13 cellular contexts compared by ENCODE assay signal in the genomic region with DNA sequence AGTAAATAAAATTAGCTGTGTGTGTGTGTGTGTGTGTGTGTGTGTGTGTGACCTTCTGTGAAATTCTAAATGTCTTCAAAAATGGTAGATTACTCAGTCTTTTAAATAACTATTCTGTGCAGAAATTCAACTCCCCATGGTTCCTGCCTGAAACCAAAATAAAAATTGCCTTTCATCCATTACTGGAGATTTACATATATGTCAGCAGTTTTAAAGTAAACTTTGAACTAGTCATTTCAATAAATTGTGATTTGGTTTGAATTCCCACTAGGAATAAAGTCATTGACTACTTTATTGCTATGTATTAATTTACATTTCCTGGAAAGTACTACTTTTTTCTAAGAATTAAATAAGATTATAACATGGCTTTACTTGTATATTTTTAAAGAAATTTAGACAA. TPM values are rescaled to one million over a fixed set of nuclear protein-coding genes. Genes with fewer than 3 reads are reported as not detected.
A peak's percentile ranks its signal among the peaks of the same experiment; 100 is the strongest.
DNase-seq lines count a peak whose midpoint lies in the region; ATAC-seq, FAIRE-seq and TF ChIP-seq lines count a peak whose summit lies in the region.
"Had no signal": no experiment of that assay in that cellular context is flagged by ENCODE, and none has a peak within 500 bp of the region (broad histone marks: within the 10 kb centered on the region; RNA-seq: fewer than 3 reads in every experiment).

No MANE protein-coding gene starts in this region.

- H3K9me3 ChIP-seq in CD4-positive, alpha-beta T cell (ENCODE audit: control insufficient read depth, low read length) = no peaks in the 10 kb centered on the region
- H3K9me3 ChIP-seq in astrocyte (ENCODE audit: insufficient read depth, low read depth, low read length) = no peaks in the 10 kb centered on the region

- H3K4me1 ChIP-seq in KMS-11 (ENCODE audit: low read depth, poor library complexity, severe bottlenecking) = peaks cover 50% of the 10 kb centered on the region
- H3K4me1 ChIP-seq in astrocyte (ENCODE audit: insufficient read depth, low read length) = peaks cover 33% of the 10 kb centered on the region

- H3K27ac Mint-ChIP-seq in CD4-positive, alpha-beta T cell = peak overlapping the region; percentile 97
- H3K27ac Mint-ChIP-seq in astrocyte (ENCODE audit: unreplicated experiment) = peak overlapping the region; percentile 78
- peak overlapping the region; percentile 88 to 92 for H3K27ac Mint-ChIP-seq in natural killer cell treated with Interleukin-12 subunit alpha and Interleukin-12 subunit beta and Interleukin-15 and Interleukin-18, amount 100 ng/mL, for 72 hours

- FAIRE-seq in astrocyte (lab: Jason Lieb, UNC) = no peak
- FAIRE-seq: frontal cortex had no signal

- H3K36me3 ChIP-seq in KMS-11 (ENCODE audit: insufficient read depth) (no peaks in the 10 kb centered on the region), astrocyte (ENCODE audit: insufficient read depth, low read length) (peaks cover 2% of the 10 kb centered on the region)

- POLR2A ChIA-PET in CD4-positive, alpha-beta T cell (lab: Charles Lee) = interaction anchor here (0.7 to 1.4 kb wide), 7 partner anchors 8 to 201 kb away, joined by 3 to 5 read pairs (median 4); partner anchors contain the start of gene CDK17

- H3K9ac ChIP-seq in KMS-11 = no peak overlapping the region
- peak overlapping the region; percentile 76 for H3K9ac ChIP-seq in astrocyte (ENCODE audit: low read length)

- no peaks in the 10 kb centered on the region for H3K27me3 Mint-ChIP-seq in CD4-positive, alpha-beta T cell
- H3K27me3 Mint-ChIP-seq in astrocyte (ENCODE audit: low read depth, unreplicated experiment) = no peaks in the 10 kb centered on the region
- H3K27me3 Mint-ChIP-seq in natural killer cell treated with Interleukin-12 subunit alpha and Interleukin-12 subunit beta and Interleukin-15 and Interleukin-18, amount 100 ng/mL, for 72 hours = no peaks in the 10 kb centered on the region

- CTCF ChIA-PET in CD4-positive, alpha-beta T cell (lab: Charles Lee) = interaction anchor here (9.5 kb wide), 1 partner anchor 13 kb away, joined by 83 read pairs; no protein-coding TSS in a partner anchor

- peak overlapping the region; percentile 26 for H3K27ac ChIP-seq in CD4-positive, alpha-beta T cell (ENCODE audit: low read depth, low read length)
- H3K27ac ChIP-seq in KMS-11 (peak overlapping the region; percentile 38; the same call in 1 of the 2 replicates), astrocyte (ENCODE audit: low read depth, low read length) (peak overlapping the region; percentile 100)
- H3K27ac ChIP-seq: RWPE1 had no signal

- no peak for TF ChIP-seq CTCF in CD4-positive, alpha-beta T cell (IDR thresholded peaks at IDR 0.05)
- TF ChIP-seq CTCF in KMS-11 (conservative IDR thresholded peaks at IDR 0.05; ENCODE audit: low read depth, low read length) (no peak), astrocyte (IDR thresholded peaks at IDR 0.05; ENCODE audit: insufficient read depth, low read depth, low read length) (no peak)

- peaks cover 18% of the 10 kb centered on the region for H3K36me3 Mint-ChIP-seq in CD4-positive, alpha-beta T cell (ENCODE audit: low read depth)
- peaks cover 11% of the 10 kb centered on the region for H3K36me3 Mint-ChIP-seq in astrocyte (ENCODE audit: low read depth, unreplicated experiment)
- peaks cover 6% of the 10 kb centered on the region for H3K36me3 Mint-ChIP-seq in natural killer cell treated with Interleukin-12 subunit alpha and Interleukin-12 subunit beta and Interleukin-15 and Interleukin-18, amount 100 ng/mL, for 72 hours

- intact Hi-C loops in CD4-positive, alpha-beta T cell (cut with DNase I, micrococcal nuclease) = loop anchor here in 1 of 2 experiments (5.0 kb wide), 3 partner anchors 57 to 288 kb away; partner anchors contain the start of gene CFAP54

- no peaks in the 10 kb centered on the region; the same call in 1 of the 2 replicates for H4K20me1 ChIP-seq in KMS-11 (ENCODE audit: insufficient read depth)
- peaks cover 9% of the 10 kb centered on the region for H4K20me1 ChIP-seq in astrocyte (ENCODE audit: insufficient read depth, low read length)

- DNase-seq in CD4-positive, alpha-beta T cell = no peak
- DNase-seq in astrocyte (ENCODE audit: low read depth) = no peak
- no peak for DNase-seq in natural killer cell treated with Interleukin-12 subunit alpha and Interleukin-12 subunit beta and Interleukin-15 and Interleukin-18, amount 100 ng/mL, for 72 hours (ENCODE audit: low spot score)
- DNase-seq in DMS153 (lab: John Stamatoyannopoulos, UW) = no peak
- DNase-seq in dedifferentiated amniotic fluid mesenchymal stem cell (ENCODE audit: extremely low spot score) = no peak
- no peak for DNase-seq in globus pallidus (ENCODE audit: low spot score)
- DNase-seq: activated gamma-delta T cell treated with Interleukin-2 at 50 U/mL for 16 hours, cortex of kidney, NCI-H2171 treated with DMSO at 0.1 percent for 48 hours had no signal

- H3K27me3 ChIP-seq in CD4-positive, alpha-beta T cell (ENCODE audit: control insufficient read depth, insufficient read depth, low read length) = no peaks in the 10 kb centered on the region
- H3K27me3 ChIP-seq in KMS-11 (ENCODE audit: insufficient read depth, low read depth) = no peaks in the 10 kb centered on the region
- H3K27me3 ChIP-seq in astrocyte (ENCODE audit: insufficient read depth, low read length) = no peaks in the 10 kb centered on the region

- peaks cover 63% of the 10 kb centered on the region for H3K4me1 Mint-ChIP-seq in CD4-positive, alpha-beta T cell (ENCODE audit: low read depth)
- peaks cover 33% of the 10 kb centered on the region for H3K4me1 Mint-ChIP-seq in astrocyte (ENCODE audit: low read depth, unreplicated experiment)
- H3K4me1 Mint-ChIP-seq in natural killer cell treated with Interleukin-12 subunit alpha and Interleukin-12 subunit beta and Interleukin-15 and Interleukin-18, amount 100 ng/mL, for 72 hours (ENCODE audit: low read depth in 2 of 2) = peaks cover 33 to 40% of the 10 kb centered on the region in 2 donors

- H3K79me2 ChIP-seq in KMS-11 (ENCODE audit: insufficient read depth, low read depth) = peaks cover 87% of the 10 kb centered on the region
- peaks cover 91% of the 10 kb centered on the region for H3K79me2 ChIP-seq in astrocyte (ENCODE audit: insufficient read depth, low read length)

- peak overlapping the region; percentile 62 for H3K4me2 ChIP-seq in KMS-11
- H3K4me2 ChIP-seq in astrocyte (ENCODE audit: low read length) = peak overlapping the region; percentile 99

- H2AFZ ChIP-seq in KMS-11 (ENCODE audit: low read depth) (no peak overlapping the region), astrocyte (ENCODE audit: low read depth, low read length) (no peak overlapping the region)

- H3K4me3 ChIP-seq in KMS-11 (IDR thresholded peaks at IDR 0.05; ENCODE audit: insufficient read depth, low read depth, low read length) = no peak overlapping the region
- H3K4me3 ChIP-seq in astrocyte (ENCODE audit: insufficient read depth, low read depth, low read length) = peak overlapping the region; percentile 40

- H3K4me3 Mint-ChIP-seq in CD4-positive, alpha-beta T cell = no peak overlapping the region
- no peak overlapping the region for H3K4me3 Mint-ChIP-seq in astrocyte (ENCODE audit: unreplicated experiment)
- peak overlapping the region; percentile 65 for H3K4me3 Mint-ChIP-seq in natural killer cell treated with Interleukin-12 subunit alpha and Interleukin-12 subunit beta and Interleukin-15 and Interleukin-18, amount 100 ng/mL, for 72 hours

- no peaks in the 10 kb centered on the region for H3K9me3 Mint-ChIP-seq in CD4-positive, alpha-beta T cell
- H3K9me3 Mint-ChIP-seq in astrocyte (ENCODE audit: unreplicated experiment) = peaks cover 3% of the 10 kb centered on the region
- H3K9me3 Mint-ChIP-seq in natural killer cell treated with Interleukin-12 subunit alpha and Interleukin-12 subunit beta and Interleukin-15 and Interleukin-18, amount 100 ng/mL, for 72 hours = no peaks in the 10 kb centered on the region

- ATAC-seq in CD4-positive, alpha-beta T cell (ENCODE audit: poor library complexity) = no peak
- no peak for ATAC-seq in natural killer cell treated with Interleukin-12 subunit alpha and Interleukin-12 subunit beta and Interleukin-15 and Interleukin-18, amount 100 ng/mL, for 72 hours
- ATAC-seq in HG02610 (IDR thresholded peaks at IDR 0.05; ENCODE audit: unreplicated experiment) = no peak

RNA-seq across cellular contexts. Expression of gene ELK3, which starts 5.3 kb away (rescaled TPM):
- 10 to 100 TPM; 26.8 to 31.5 TPM for total RNA-seq in CD4-positive, alpha-beta T cell
- total RNA-seq in astrocyte = 54.8 and 62.7 TPM in 2 replicates
- total RNA-seq in natural killer cell treated with Interleukin-12 subunit alpha and Interleukin-12 subunit beta and Interleukin-15 and Interleukin-18, amount 100 ng/mL, for 72 hours = 10 to 100 TPM; 16.0 to 21.6 TPM

Comparison
In these comparisons a context has a peak if more than half of its experiments do, and no peak if none do; other contexts are left out.
1. H3K27ac ChIP-seq: peak in every context shown above with its lines; median percentile 100 in astrocyte; 38 in KMS-11; 26 in CD4-positive, alpha-beta T cell.